In the genomic region with DNA sequence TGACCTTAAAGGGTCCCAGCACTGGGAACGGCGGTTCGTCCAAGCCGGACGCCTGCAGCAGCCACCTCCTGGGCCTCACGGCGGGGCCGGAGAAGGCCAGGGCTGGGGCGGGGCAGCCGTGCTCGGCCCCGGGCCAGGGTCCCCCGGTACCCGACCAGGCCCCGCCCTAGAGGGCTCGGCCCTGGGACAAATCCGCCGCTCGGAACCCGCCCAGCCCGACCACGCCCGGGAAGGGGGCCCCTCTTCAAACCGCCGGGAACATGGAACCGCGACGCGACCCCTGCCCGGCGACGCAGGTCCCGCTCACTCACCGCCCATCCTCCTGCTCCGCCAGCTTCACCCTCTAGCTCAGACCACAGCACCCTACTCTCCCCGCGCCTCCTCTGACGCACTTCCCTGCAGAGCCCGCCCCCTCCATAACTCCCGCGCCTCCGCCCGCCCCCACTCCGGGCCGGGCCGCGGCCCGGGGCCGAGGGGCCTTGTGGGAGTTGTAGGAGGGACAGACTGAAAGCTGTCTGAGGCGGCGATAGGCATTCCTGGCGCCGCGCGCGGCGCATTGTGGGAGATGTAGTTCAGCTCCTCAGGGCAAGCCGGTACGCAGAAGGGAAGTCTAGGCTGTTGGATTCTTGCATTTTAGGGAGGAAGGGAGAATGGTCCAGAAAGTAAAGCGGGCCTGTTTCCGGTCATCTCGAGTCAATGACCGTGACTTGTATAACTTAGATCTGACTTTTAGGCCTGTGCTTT, we compare ENCODE assay signal across 8 cellular contexts. TPM values are rescaled to one million over a fixed set of nuclear protein-coding genes. Genes with fewer than 3 reads are reported as not detected.
A peak's percentile ranks its signal among the peaks of the same experiment; 100 is the strongest.
DNase-seq lines count a peak whose midpoint lies in the region; ATAC-seq and TF ChIP-seq lines count a peak whose summit lies in the region.

A gene (minus strand): TSS at position 365 of the 744 bp plus-strand sequence. CDS start 1,478 bp downstream, outside the sequence.

- ATAC-seq in GM21737 (IDR thresholded peaks at IDR 0.05; ENCODE audit: unreplicated experiment) = peak; percentile 91
- peak; percentile 100 for ATAC-seq in esophagus mucosa

- peak within 1 kb of the TSS; percentile 78 for H3K4me3 ChIP-seq in KMS-11 (IDR thresholded peaks at IDR 0.05; ENCODE audit: insufficient read depth, low read depth, low read length)
- H3K4me3 ChIP-seq in Peyer's patch = peak within 1 kb of the TSS; percentile 73 to 92 (median 79)
- peak within 1 kb of the TSS; percentile 76 to 94 for H3K4me3 ChIP-seq in muscle layer of colon (ENCODE audit: low read depth in 1 of 2, low read length in 2 of 2)

- DNase-seq in DMS53 treated with DMSO at 0.1 percent for 48 hours (lab: John Stamatoyannopoulos, UW; ENCODE audit: unreplicated experiment) (peak; percentile 80), Peyer's patch (peak; percentile 96 to 99 (median 97))
- DNase-seq in activated T-cell treated with anti-CD3 and anti-CD28 coated beads, Interleukin-2, amount 50 U/mL, for 48 hours = peak; percentile 96
- peak; percentile 85 for DNase-seq in stimulated activated CD8-positive, alpha-beta memory T cell treated with anti-CD3 and anti-CD28 coated beads, Interleukin-7, amount 100 ng/mL, for 24 hours (ENCODE audit: low read depth)

- no peaks in the 10 kb centered on the region for H4K20me1 ChIP-seq in KMS-11 (ENCODE audit: insufficient read depth)

- TF ChIP-seq CTCF in KMS-11 (conservative IDR thresholded peaks at IDR 0.05; ENCODE audit: low read depth, low read length) = no peak
- no peak for TF ChIP-seq CTCF in Peyer's patch (IDR thresholded peaks at IDR 0.05)

- peak; percentile 89 to 94 for TF ChIP-seq POLR2A in Peyer's patch (IDR thresholded peaks at IDR 0.05)

- H3K9ac ChIP-seq in KMS-11 = peak within 1 kb of the TSS; percentile 84
- peak within 1 kb of the TSS; percentile 87 for H3K9ac ChIP-seq in muscle layer of colon (ENCODE audit: low read length)

- H3K4me1 ChIP-seq in KMS-11 (ENCODE audit: low read depth, poor library complexity, severe bottlenecking) = peaks cover 85% of the 10 kb centered on the region
- peaks cover 0 to 12% (median 5%) of the 10 kb centered on the region in 4 donors for H3K4me1 ChIP-seq in Peyer's patch
- H3K4me1 ChIP-seq in muscle layer of colon (ENCODE audit: insufficient read depth, low read length) = peaks cover 11% of the 10 kb centered on the region

- peak within 1 kb of the TSS; percentile 44; the same call in 1 of the 2 replicates for H2AFZ ChIP-seq in KMS-11 (ENCODE audit: low read depth)

- H3K79me2 ChIP-seq in KMS-11 (ENCODE audit: insufficient read depth, low read depth) = peaks cover 41% of the 10 kb centered on the region

- no peaks in the 10 kb centered on the region for H3K27me3 ChIP-seq in KMS-11 (ENCODE audit: insufficient read depth, low read depth)
- no peaks in the 10 kb centered on the region for H3K27me3 ChIP-seq in Peyer's patch
- H3K27me3 ChIP-seq in muscle layer of colon (ENCODE audit: control insufficient read depth in 1 of 2, insufficient read depth in 2 of 2, low read length in 2 of 2) = no peaks in the 10 kb centered on the region

- H3K36me3 ChIP-seq in KMS-11 (ENCODE audit: insufficient read depth) (peaks cover 16% of the 10 kb centered on the region; the same call in 1 of the 2 replicates), Peyer's patch (peaks cover 0 to 28% (median 0%) of the 10 kb centered on the region in 3 donors), muscle layer of colon (ENCODE audit: insufficient read depth, low read length) (peaks cover 9% of the 10 kb centered on the region)

- no peaks in the 10 kb centered on the region for H3K9me3 ChIP-seq in Peyer's patch
- no peaks in the 10 kb centered on the region for H3K9me3 ChIP-seq in muscle layer of colon (ENCODE audit: low read length)

- H3K27ac ChIP-seq in KMS-11 = peak within 1 kb of the TSS; percentile 71
- peak within 1 kb of the TSS; percentile 93 to 97 (median 96) for H3K27ac ChIP-seq in Peyer's patch
- H3K27ac ChIP-seq in muscle layer of colon (ENCODE audit: low read depth, low read length) = peak within 1 kb of the TSS; percentile 73

- peak within 1 kb of the TSS; percentile 77 for H3K4me2 ChIP-seq in KMS-11

RNA-seq across cellular contexts. Expression of the gene that starts here (rescaled TPM):
- 100 to 1,000 TPM in 2 of 4 donors, 10 to 100 TPM in 2; 60.2 to 113 (median 96.7) TPM for total RNA-seq in Peyer's patch
- 81.6 TPM for total RNA-seq in esophagus mucosa

Comparison
In these comparisons a context has a peak if more than half of its experiments do, and no peak if none do; other contexts are left out.
1. Peak in every context shown above with its lines: DNase-seq, ATAC-seq, H3K4me3 ChIP-seq and H3K27ac ChIP-seq.